In the genomic region with DNA sequence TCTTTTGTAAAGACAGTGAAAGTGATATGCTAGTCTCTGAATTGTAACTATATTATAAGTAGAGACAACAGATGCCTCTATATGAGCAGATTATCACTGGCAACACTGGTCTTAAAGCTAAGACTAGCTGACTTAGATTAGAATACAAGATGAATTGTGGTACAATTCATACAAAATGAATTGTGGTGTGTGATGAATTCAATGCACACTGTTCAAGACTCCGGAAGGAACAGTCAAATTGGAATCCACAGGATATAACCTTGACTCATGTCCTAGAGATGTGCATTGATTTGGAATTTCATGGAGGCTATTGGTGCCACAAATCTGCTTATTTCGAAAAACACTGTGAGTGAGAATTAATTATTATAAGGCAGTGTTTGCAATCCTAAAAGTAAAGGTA, we compare ENCODE assay signal across 25 cellular contexts.
"Had no signal": no experiment of that assay in that cellular context is flagged by ENCODE, and none has a peak within 500 bp of the region (broad histone marks: within the 10 kb centered on the region; RNA-seq: fewer than 3 reads in every experiment).

No MANE protein-coding gene starts in this region.

- H2AFZ ChIP-seq: parathyroid adenoma had no signal

- H3K4me1 ChIP-seq: colonic mucosa, esophagus muscularis mucosa, lower lobe of right lung, parathyroid adenoma, right atrium auricular region, suprapubic skin, transverse colon, upper lobe of right lung, uterus had no signal

- H3K79me2 ChIP-seq: parathyroid adenoma had no signal

- H3K27ac ChIP-seq: colonic mucosa, esophagus muscularis mucosa, lower lobe of right lung, neutrophil, parathyroid adenoma, right atrium auricular region, suprapubic skin, transverse colon, upper lobe of right lung, uterus had no signal

- H3K4me3 ChIP-seq: colonic mucosa, esophagus muscularis mucosa, lower lobe of right lung, right atrium auricular region, smooth muscle cell, suprapubic skin, transverse colon, upper lobe of right lung, uterus had no signal

- H3K9me3 ChIP-seq: colonic mucosa, esophagus muscularis mucosa, lower lobe of right lung, neutrophil, suprapubic skin, transverse colon, upper lobe of right lung, uterus had no signal

- H3K27me3 ChIP-seq: colonic mucosa, esophagus muscularis mucosa, neutrophil, right atrium auricular region, suprapubic skin, transverse colon, upper lobe of right lung, uterus had no signal

- DNase-seq: colonic mucosa; effector memory CD4-positive, alpha-beta T cell; hypothalamus; immature natural killer cell; left ventricle myocardium superior; lower lobe of right lung; natural killer cell; stimulated activated CD4-positive, alpha-beta T cell treated with anti-CD3 and anti-CD28 coated beads, Interleukin-12 subunit alpha, Interleukin-12 subunit beta, amount 100 ng/mL, for 4 hours; stimulated activated CD4-positive, alpha-beta T cell treated with anti-CD3 and anti-CD28 coated beads, Interleukin-1b, Interleukin-23, amount 100 ng/mL, for 48 hours; stimulated activated CD4-positive, alpha-beta T cell treated with anti-CD3 and anti-CD28 coated beads, Interleukin-4, amount 100 ng/mL, for 1 hour; stimulated activated CD8-positive, alpha-beta memory T cell treated with anti-CD3 and anti-CD28 coated beads, Interleukin-4, amount 100 ng/mL, for 48 hours; stimulated activated naive CD4-positive, alpha-beta T cell; stimulated activated naive CD8-positive, alpha-beta T cell treated with anti-CD3 and anti-CD28 coated beads, Interleukin-15, amount 100 ng/mL, for 72 hours; transverse colon; upper lobe of right lung; uterus had no signal

- H3K36me3 ChIP-seq: colonic mucosa, esophagus muscularis mucosa, lower lobe of right lung, neutrophil, right atrium auricular region, suprapubic skin, transverse colon, upper lobe of right lung, uterus had no signal

- H3K4me2 ChIP-seq: smooth muscle cell had no signal

- FAIRE-seq: endothelial cell of umbilical vein, keratinocyte had no signal

- H3K9ac ChIP-seq: parathyroid adenoma had no signal

- ATAC-seq: left ventricle myocardium superior; lower lobe of right lung; natural killer cell; sciatic nerve; stimulated activated naive CD8-positive, alpha-beta T cell treated with anti-CD3 and anti-CD28 coated beads, Interleukin-15, amount 100 ng/mL, for 72 hours; upper lobe of right lung had no signal
